ENCODE assay signal across 1 cellular context in genomic region chr14:50524731-50525510, GRCh38.
A peak's percentile ranks its signal among the peaks of the same experiment; 100 is the strongest.
TF ChIP-seq lines count a peak whose summit lies in the region.

No MANE protein-coding gene starts in this region.

TF ChIP-seq in SK-N-SH, 30 proteins besides CTCF, POLR2A, EP300 and RAD21 (continued from another document):
- TF ChIP-seq ZBTB33 (IDR thresholded peaks at IDR 0.05; ENCODE audit: borderline replicate concordance, low read depth) (no peak), MEF2A (IDR thresholded peaks at IDR 0.05; ENCODE audit: borderline replicate concordance, low read depth) (0 out of 2 replicates have a peak, but pooled peaks have one; percentile 30), JUND (IDR thresholded peaks at IDR 0.05) (peak; percentile 45; the same call in 1 of the 2 replicates), MAX (IDR thresholded peaks at IDR 0.05; ENCODE audit: low read depth) (no peak), EZH2phosphoT487 (IDR thresholded peaks at IDR 0.05; ENCODE audit: borderline replicate concordance, low read depth) (no peak), PBX3 (IDR thresholded peaks at IDR 0.05) (peak; percentile 84), NFIC (IDR thresholded peaks at IDR 0.05; ENCODE audit: borderline replicate concordance) (no peak; the same call in 1 of the 2 replicates), RXRA (IDR thresholded peaks at IDR 0.05; ENCODE audit: borderline replicate concordance, low read depth) (no peak), USF1 (IDR thresholded peaks at IDR 0.05; ENCODE audit: borderline replicate concordance, low read depth) (no peak), GABPA (IDR thresholded peaks at IDR 0.05; ENCODE audit: low read depth) (no peak), CHD2 (IDR thresholded peaks at IDR 0.05; ENCODE audit: low read length, partially characterized antibody) (no peak), GATA2 (CRISPR knock-in tag; IDR thresholded peaks at IDR 0.05) (0 out of 2 replicates have a peak, but pooled peaks have one; percentile 25), USF2 (IDR thresholded peaks at IDR 0.05; ENCODE audit: borderline replicate concordance, low read depth, low read length) (no peak)
TF ChIP-seq in SK-N-SH: peak in this region for 8.
